In the genomic region with DNA sequence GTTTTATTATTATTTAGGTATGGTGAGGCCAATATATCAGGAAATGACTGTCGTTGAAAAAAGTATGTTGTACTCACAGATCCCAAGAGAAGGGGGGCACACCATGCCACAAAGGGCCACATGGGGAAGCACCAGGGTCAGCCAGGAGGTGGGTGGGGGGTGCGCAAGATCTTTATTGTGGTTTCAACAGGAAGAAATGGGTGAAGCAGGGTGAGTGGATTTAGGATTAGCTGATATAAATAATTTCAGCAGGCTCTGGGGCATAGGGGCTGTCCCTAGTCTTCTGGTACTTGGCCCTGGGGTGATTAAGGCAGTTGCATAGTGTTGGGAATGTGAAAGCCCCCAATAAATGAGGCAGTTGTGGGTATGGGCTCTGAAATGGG, we compare ENCODE assay signal across 12 cellular contexts. TPM values are rescaled to one million over a fixed set of nuclear protein-coding genes. Genes with fewer than 3 reads are reported as not detected.
DNase-seq lines count a peak whose midpoint lies in the region; ATAC-seq and TF ChIP-seq lines count a peak whose summit lies in the region.
"Had no signal": no experiment of that assay in that cellular context is flagged by ENCODE, and none has a peak within 500 bp of the region (broad histone marks: within the 10 kb centered on the region; RNA-seq: fewer than 3 reads in every experiment).

No MANE protein-coding gene starts in this region.

- H3K36me3 ChIP-seq in BLaER1 (peaks cover 6% of the 10 kb centered on the region; the same call in 1 of the 2 replicates), sigmoid colon (no peaks in the 10 kb centered on the region)

- no peak overlapping the region for H3K9ac ChIP-seq in BLaER1

- H3K4me3 Mint-ChIP-seq in activated T-helper 17 cell treated with anti-CD3 and anti-CD28 coated beads, Interleukin-2, amount 50 U/mL, for 72 hours = peak overlapping the region; percentile 48
- H3K4me3 Mint-ChIP-seq: activated naive CD8-positive, alpha-beta T cell; nephron had no signal

- no peaks in the 10 kb centered on the region for H3K27me3 Mint-ChIP-seq in activated T-helper 17 cell treated with anti-CD3 and anti-CD28 coated beads, Interleukin-2, amount 50 U/mL, for 72 hours
- H3K27me3 Mint-ChIP-seq: activated naive CD8-positive, alpha-beta T cell had no signal

- no peak for TF ChIP-seq CTCF in sigmoid colon (IDR thresholded peaks at IDR 0.05)
- no peak for TF ChIP-seq CTCF in foreskin fibroblast (IDR thresholded peaks at IDR 0.05; ENCODE audit: low read depth, low read length)

- 0 out of 2 replicates have a peak overlapping the region, but pooled peaks have one; percentile 2 for H3K27ac ChIP-seq in BLaER1
- H3K27ac ChIP-seq in sigmoid colon = no peak overlapping the region

- H3K9me3 ChIP-seq in BLaER1 (peaks cover 8% of the 10 kb centered on the region; the same call in 1 of the 2 replicates), sigmoid colon (no peaks in the 10 kb centered on the region)
- H3K9me3 ChIP-seq: Caco-2 had no signal

- peaks cover 23% of the 10 kb centered on the region for H3K4me1 Mint-ChIP-seq in activated T-helper 17 cell treated with anti-CD3 and anti-CD28 coated beads, Interleukin-2, amount 50 U/mL, for 72 hours
- H3K4me1 Mint-ChIP-seq: nephron had no signal

- H4K20me1 ChIP-seq in BLaER1 = no peaks in the 10 kb centered on the region

- ATAC-seq in GM18867 (IDR thresholded peaks at IDR 0.05; ENCODE audit: unreplicated experiment) (peak; percentile 19), HG02884 (IDR thresholded peaks at IDR 0.05; ENCODE audit: unreplicated experiment) (peak; percentile 23)
- peak; percentile 81 for ATAC-seq in activated T-helper 17 cell treated with anti-CD3 and anti-CD28 coated beads, Interleukin-2, amount 50 U/mL, for 72 hours (replicated peaks)

- no peak for TF ChIP-seq EP300 in sigmoid colon (IDR thresholded peaks at IDR 0.05)

- no peak overlapping the region for H3K4me3 ChIP-seq in BLaER1
- H3K4me3 ChIP-seq in sigmoid colon = no peak overlapping the region
- no peak overlapping the region for H3K4me3 ChIP-seq in foreskin fibroblast (ENCODE audit: low read depth in 1 of 2, low read length in 2 of 2)

- H3K36me3 Mint-ChIP-seq in activated T-helper 17 cell treated with anti-CD3 and anti-CD28 coated beads, Interleukin-2, amount 50 U/mL, for 72 hours (ENCODE audit: low read depth) = no peaks in the 10 kb centered on the region
- H3K36me3 Mint-ChIP-seq: activated naive CD8-positive, alpha-beta T cell had no signal

- H3K4me1 ChIP-seq in BLaER1 (peaks cover 26% of the 10 kb centered on the region), sigmoid colon (peaks cover 0 to 12% (median 0%) of the 10 kb centered on the region in 4 donors)
- H3K4me1 ChIP-seq: Caco-2 had no signal

- H3K9me3 Mint-ChIP-seq in activated T-helper 17 cell treated with anti-CD3 and anti-CD28 coated beads, Interleukin-2, amount 50 U/mL, for 72 hours = no peaks in the 10 kb centered on the region

- WGBS in sigmoid colon, 2 donors = 45 to 67% methylated on average over 2 of the region's 2 CpGs

- H3K27me3 ChIP-seq in BLaER1 (no peaks in the 10 kb centered on the region), sigmoid colon (no peaks in the 10 kb centered on the region)

- intact Hi-C loops in sigmoid colon (cut with DNase I) = no loop called here

- peak overlapping the region; percentile 52 for H3K27ac Mint-ChIP-seq in activated T-helper 17 cell treated with anti-CD3 and anti-CD28 coated beads, Interleukin-2, amount 50 U/mL, for 72 hours
- H3K27ac Mint-ChIP-seq: nephron had no signal

- TF ChIP-seq POLR2A in sigmoid colon (IDR thresholded peaks at IDR 0.05) = no peak

- H3K4me2 ChIP-seq in BLaER1 = peak overlapping the region; percentile 83

- DNase-seq in sigmoid colon = no peak
- no peak for DNase-seq in foreskin fibroblast
- no peak for DNase-seq in glomerular visceral epithelial cell (ENCODE audit: extremely low spot score)
- no peak for DNase-seq in MV-4-11 (lab: John Stamatoyannopoulos, UW)
- DNase-seq: Caco-2, MM.1S had no signal

RNA-seq across cellular contexts. Expression of a gene that starts 8.6 kb away (rescaled TPM):
- 1 to 10 TPM; 1.2 to 1.5 TPM for total RNA-seq in activated T-helper 17 cell treated with anti-CD3 and anti-CD28 coated beads, Interleukin-2, amount 50 U/mL, for 72 hours
- total RNA-seq in sigmoid colon = 1 to 10 TPM; 1.1 to 2.8 (median 1.9) TPM
- polyA plus RNA-seq in sigmoid colon = 1 to 10 TPM in 2 of 3 donors, under 1 TPM in 1; 0.60 to 1.2 (median 1.2) TPM
- total RNA-seq: Caco-2 had no signal

Comparison
In these comparisons a context has a peak if more than half of its experiments do, and no peak if none do; other contexts are left out.
1. ATAC-seq: peak in every context shown above with its lines; median percentile 81 in activated T-helper 17 cell treated with anti-CD3 and anti-CD28 coated beads, Interleukin-2, amount 50 U/mL, for 72 hours; 23 in HG02884; 19 in GM18867.